10 cellular contexts compared by ENCODE assay signal in the genomic region with DNA sequence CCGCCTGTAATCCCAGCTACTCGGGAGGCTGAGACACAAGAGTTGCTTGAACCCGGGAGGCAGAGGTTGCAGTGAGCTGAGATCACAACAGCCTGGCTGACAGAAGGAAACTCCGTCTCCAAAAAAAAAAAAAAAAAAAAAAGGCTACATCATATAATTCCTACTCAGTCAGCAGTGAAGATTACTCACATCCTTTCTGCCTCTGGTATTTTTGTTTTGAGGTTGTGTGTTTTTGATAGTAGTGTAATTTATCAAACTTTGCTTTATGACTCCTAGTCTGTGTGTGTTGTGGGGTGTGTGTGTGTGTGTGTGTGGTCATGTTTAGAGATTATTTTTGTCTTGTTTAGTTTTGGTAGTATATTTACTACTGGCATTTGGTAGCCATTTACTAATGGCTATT. TPM values are rescaled to one million over a fixed set of nuclear protein-coding genes. Genes with fewer than 3 reads are reported as not detected.
DNase-seq lines count a peak whose midpoint lies in the region; ATAC-seq lines count a peak whose summit lies in the region.
"Had no signal": no experiment of that assay in that cellular context is flagged by ENCODE, and none has a peak within 500 bp of the region (broad histone marks: within the 10 kb centered on the region; RNA-seq: fewer than 3 reads in every experiment).

No MANE protein-coding gene starts in this region.

- DNase-seq in EH (ENCODE audit: low read depth) (peak; percentile 61), M059J (ENCODE audit: low read depth) (peak; percentile 77), dermis microvascular lymphatic vessel endothelial cell (ENCODE audit: low read depth in 2 of 2) (peak; percentile 5 to 72), lung microvascular endothelial cell (ENCODE audit: low read depth in 2 of 2) (peak; percentile 20 to 79), NCI-H345 treated with DMSO at 0.1 percent for 48 hours (lab: John Stamatoyannopoulos, UW; ENCODE audit: unreplicated experiment) (no peak), NCI-H524 treated with DMSO at 0.1 percent for 48 hours (lab: John Stamatoyannopoulos, UW) (no peak)
- DNase-seq in stimulated activated CD4-positive, alpha-beta T cell treated with anti-CD3 and anti-CD28 coated beads, Interleukin-4, amount 100 ng/mL, for 1 hour = no peak
- DNase-seq: CD4-positive, alpha-beta memory T cell; stimulated activated CD4-positive, alpha-beta T cell treated with anti-CD3 and anti-CD28 coated beads, Interleukin-4, amount 100 ng/mL, for 4 hours had no signal

- ATAC-seq in GM21576 (IDR thresholded peaks at IDR 0.05; ENCODE audit: unreplicated experiment) = no peak

RNA-seq across cellular contexts. Expression of a gene that starts 29.8 kb away (rescaled TPM):
- 78.0 and 101 TPM in 2 replicates for total RNA-seq in M059J (2014; rRNA removed; shearing (Covaris generic))
- total RNA-seq in dermis microvascular lymphatic vessel endothelial cell (8.7 and 33.6 TPM in 2 replicates), lung microvascular endothelial cell (3.6 and 18.3 TPM in 2 replicates)
- total RNA-seq: CD4-positive, alpha-beta memory T cell had no signal

RNA-seq across cellular contexts. Expression of a gene that starts 50.0 kb away (rescaled TPM):
- total RNA-seq in M059J (2014; rRNA removed; shearing (Covaris generic)) = 23.4 and 28.1 TPM in 2 replicates
- total RNA-seq in dermis microvascular lymphatic vessel endothelial cell = 18.9 and 25.7 TPM in 2 replicates
- 16.8 and 21.6 TPM in 2 replicates for total RNA-seq in lung microvascular endothelial cell

Comparison
In these comparisons a context has a peak if more than half of its experiments do, and no peak if none do; other contexts are left out.
1. DNase-seq: peak in EH (single experiment), M059J (single experiment), dermis microvascular lymphatic vessel endothelial cell (2 of 2) and lung microvascular endothelial cell (2 of 2); none in stimulated activated CD4-positive, alpha-beta T cell treated with anti-CD3 and anti-CD28 coated beads, Interleukin-4, amount 100 ng/mL, for 1 hour (single experiment), NCI-H345 treated with DMSO at 0.1 percent for 48 hours (single experiment) and NCI-H524 treated with DMSO at 0.1 percent for 48 hours (single experiment).